1 cellular context compared by ENCODE assay signal in the genomic region with DNA sequence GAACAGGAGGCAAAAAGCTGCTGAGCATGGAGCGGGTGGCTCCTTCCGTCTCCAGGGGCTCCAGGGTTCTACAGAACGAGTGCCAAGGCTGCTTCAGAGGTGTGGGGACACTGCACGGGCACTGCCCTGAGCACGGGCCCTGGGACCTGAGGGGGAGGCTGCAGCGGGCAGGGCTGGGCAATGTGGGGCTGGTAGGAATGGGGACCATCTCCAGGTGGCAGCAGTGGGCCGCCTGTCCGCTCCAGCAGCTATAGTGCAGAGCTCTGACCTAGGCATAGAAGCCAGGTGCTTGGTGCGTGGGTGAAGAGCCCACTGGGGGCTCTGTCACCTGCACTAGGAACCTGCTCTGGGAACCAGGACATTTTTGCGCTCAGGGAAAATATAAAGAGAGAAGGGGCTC.
TF ChIP-seq lines count a peak whose summit lies in the region.

No MANE protein-coding gene starts in this region.

TF ChIP-seq in K562, 482 proteins besides CTCF, POLR2A, EP300 and RAD21:
- peak; percentile 62 for TF ChIP-seq SMC3 (conservative IDR thresholded peaks at IDR 0.05; ENCODE audit: insufficient read depth, low read depth, low read length)
- TF ChIP-seq, protein P1, sequence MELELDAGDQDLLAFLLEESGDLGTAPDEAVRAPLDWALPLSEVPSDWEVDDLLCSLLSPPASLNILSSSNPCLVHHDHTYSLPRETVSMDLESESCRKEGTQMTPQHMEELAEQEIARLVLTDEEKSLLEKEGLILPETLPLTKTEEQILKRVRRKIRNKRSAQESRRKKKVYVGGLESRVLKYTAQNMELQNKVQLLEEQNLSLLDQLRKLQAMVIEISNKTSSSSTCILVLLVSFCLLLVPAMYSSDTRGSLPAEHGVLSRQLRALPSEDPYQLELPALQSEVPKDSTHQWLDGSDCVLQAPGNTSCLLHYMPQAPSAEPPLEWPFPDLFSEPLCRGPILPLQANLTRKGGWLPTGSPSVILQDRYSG (tag; conservative IDR thresholded peaks at IDR 0.05; ENCODE audit: low read depth), result no peak
- TF ChIP-seq BDP1 (IDR thresholded peaks at IDR 0.05; ENCODE audit: insufficient read depth, insufficient read length), result no peak
- TF ChIP-seq ARID2 (IDR thresholded peaks at IDR 0.05), result 0 out of 2 replicates have a peak, but pooled peaks have one; percentile 18
- peak; percentile 44 for TF ChIP-seq RBM22 (IDR thresholded peaks at IDR 0.05; ENCODE audit: low read depth, low read length, poor library complexity, severe bottlenecking)
